ENCODE assay signal across 24 cellular contexts in the genomic region with DNA sequence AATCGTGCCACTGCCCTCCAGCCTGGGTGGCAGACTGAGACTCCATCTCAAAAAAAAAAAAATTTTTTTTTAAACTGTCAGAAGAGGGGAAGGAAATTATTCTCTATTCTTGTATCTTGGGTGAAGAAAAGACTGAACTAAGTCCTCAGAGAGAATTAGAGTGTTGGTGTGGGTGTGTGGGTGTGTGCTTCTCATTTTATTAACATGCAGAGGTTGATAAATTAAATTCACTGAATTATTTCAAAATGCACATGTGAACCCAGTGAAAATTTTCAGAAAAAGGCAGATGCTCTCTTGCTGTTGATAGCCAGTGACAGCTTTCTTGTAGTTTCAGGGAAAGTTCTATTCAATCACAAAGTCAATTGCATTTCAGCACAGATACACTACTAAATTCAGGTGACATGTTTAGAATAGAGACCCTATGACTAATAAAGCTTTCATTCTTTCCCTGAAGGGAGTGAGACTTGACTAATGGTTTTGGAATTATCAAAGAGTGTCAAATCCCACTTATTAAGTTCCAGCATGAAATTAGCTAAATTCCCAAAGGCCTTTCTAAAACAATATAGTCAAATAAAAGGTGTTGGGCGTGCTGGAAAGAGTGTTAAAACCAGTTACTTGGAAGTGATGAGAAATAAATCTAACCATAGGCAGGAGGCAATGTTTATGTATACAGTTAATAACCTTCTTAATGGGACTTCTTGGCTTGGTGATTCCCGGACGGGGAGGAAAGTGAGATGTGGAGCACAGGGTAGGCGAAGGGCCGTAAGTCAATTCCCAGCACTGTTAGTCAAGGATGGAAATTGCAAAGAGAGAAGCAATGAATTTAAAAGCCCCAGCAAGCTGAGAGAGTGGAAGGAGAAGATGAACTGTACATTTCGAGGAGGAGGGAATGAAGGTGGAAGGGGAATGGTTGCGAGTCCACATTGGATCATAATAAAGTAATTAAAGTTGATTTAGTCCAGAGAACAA.
DNase-seq lines count a peak whose midpoint lies in the region; ATAC-seq and TF ChIP-seq lines count a peak whose summit lies in the region.
"Had no signal": no experiment of that assay in that cellular context is flagged by ENCODE, and none has a peak within 500 bp of the region (broad histone marks: within the 10 kb centered on the region; RNA-seq: fewer than 3 reads in every experiment).

No MANE protein-coding gene starts in this region.

- H3K36me3 Mint-ChIP-seq in MCF 10A (ENCODE audit: insufficient read depth, unreplicated experiment) = no peaks in the 10 kb centered on the region
- H3K36me3 Mint-ChIP-seq: natural killer cell had no signal

- peak overlapping the region; percentile 66 for H3K4me2 ChIP-seq in mammary epithelial cell (ENCODE audit: insufficient read depth, low read depth, low read length)

- TF ChIP-seq CTCF in mammary epithelial cell (conservative IDR thresholded peaks at IDR 0.05 in 1 of 2, IDR thresholded peaks at IDR 0.05 in 1 of 2; ENCODE audit: extremely low read depth in 1 of 2, insufficient read depth in 1 of 2, low read depth in 1 of 2, low read length in 2 of 2) (no peak), MCF 10A (IDR thresholded peaks at IDR 0.05; ENCODE audit: unreplicated experiment) (no peak), tibial nerve (IDR thresholded peaks at IDR 0.05) (no peak)

- no peaks in the 10 kb centered on the region for H3K36me3 ChIP-seq in mammary epithelial cell (ENCODE audit: insufficient read depth, low read length)
- no peaks in the 10 kb centered on the region for H3K36me3 ChIP-seq in tibial nerve
- H3K36me3 ChIP-seq: colonic mucosa, HAP-1, spleen, uterus had no signal

- H3K4me1 ChIP-seq in mammary epithelial cell (ENCODE audit: insufficient read depth, low read length) = peaks cover 42% of the 10 kb centered on the region
- peaks cover 0 to 81% (median 15%) of the 10 kb centered on the region in 4 donors for H3K4me1 ChIP-seq in tibial nerve
- H3K4me1 ChIP-seq: colonic mucosa, HAP-1, uterus had no signal

- WGBS in mammary epithelial cell (ENCODE audit: low coverage, missing lambda C conversion rate) = 86% methylated on average over 7 of the region's 8 CpGs
- 88 to 91% methylated on average over 8 of the region's 8 CpGs for WGBS in tibial nerve, 2 donors

- ATAC-seq in GM18517 (IDR thresholded peaks at IDR 0.05; ENCODE audit: unreplicated experiment) = no peak
- ATAC-seq: GM12878, natural killer cell had no signal

- no peak for TF ChIP-seq POLR2A in tibial nerve (IDR thresholded peaks at IDR 0.05)

- intact Hi-C loops in mammary epithelial cell (cut with micrococcal nuclease) (loop anchor here (1.0 kb wide), 1 partner anchor 17 kb away; no protein-coding TSS in a partner anchor), MCF 10A (cut with micrococcal nuclease) (no loop called here)

- H3K27ac ChIP-seq in mammary epithelial cell (ENCODE audit: insufficient read depth, low read depth, low read length) (peak overlapping the region; percentile 70), tibial nerve (peak overlapping the region; percentile 67 to 95 (median 82))
- H3K27ac ChIP-seq: colonic mucosa, spleen, uterus had no signal

- H2AFZ ChIP-seq in mammary epithelial cell (ENCODE audit: low read depth, low read length) = no peak overlapping the region

- no peaks in the 10 kb centered on the region for H3K9me3 Mint-ChIP-seq in MCF 10A (ENCODE audit: unreplicated experiment)
- H3K9me3 Mint-ChIP-seq: natural killer cell had no signal

- no peak for TF ChIP-seq EP300 in tibial nerve (IDR thresholded peaks at IDR 0.05)

- no peaks in the 10 kb centered on the region for H3K27me3 Mint-ChIP-seq in MCF 10A (ENCODE audit: insufficient read depth, unreplicated experiment)

- in situ Hi-C loops in mammary epithelial cell (cut with MboI; ENCODE audit: low sequenced_read_pairs in 2 of 2) = no loop called here

- no peak overlapping the region for H3K27ac Mint-ChIP-seq in MCF 10A (ENCODE audit: low read depth, unreplicated experiment)
- H3K27ac Mint-ChIP-seq: natural killer cell, progenitor cell of endocrine pancreas had no signal

- CTCF ChIA-PET in mammary epithelial cell (lab: Charles Lee; ENCODE audit: low non-redundant PET) (no interaction called here), MCF 10A (lab: Yijun Ruan, JAX) (interaction anchor here (0.6 to 1.9 kb wide), 3 partner anchors 23 to 146 kb away, joined by 3 to 5 read pairs (median 3); no protein-coding TSS in a partner anchor)

- H3K9me3 ChIP-seq in mammary epithelial cell (replicated peaks; ENCODE audit: insufficient read depth, low read length) = no peaks in the 10 kb centered on the region
- no peaks in the 10 kb centered on the region for H3K9me3 ChIP-seq in tibial nerve
- H3K9me3 ChIP-seq: colonic mucosa, HAP-1, spleen, uterus had no signal

- dilution Hi-C loops in mammary epithelial cell (cut with HindIII; ENCODE audit: low sequenced_read_pairs) = no loop called here

- no TSS peak for BruUV-seq in mammary epithelial cell (replicated peaks; lab: Mats Ljungman, UMichigan)
- BruUV-seq in MCF 10A (replicated peaks; lab: Mats Ljungman, UMichigan) = no TSS peak

- POLR2A ChIA-PET in MCF 10A (lab: Yijun Ruan, JAX) = interaction anchor here (0.7 to 2.6 kb wide), 4 partner anchors 17 to 671 kb away, joined by 3 to 8 read pairs (median 4); no protein-coding TSS in a partner anchor

- H3K4me1 Mint-ChIP-seq in MCF 10A (ENCODE audit: insufficient read depth, unreplicated experiment) = peaks cover 20% of the 10 kb centered on the region

- peak; percentile 50 for DNase-seq in mammary epithelial cell
- no peak for DNase-seq in MCF 10A (ENCODE audit: unreplicated experiment)
- DNase-seq in astrocyte of the hippocampus (ENCODE audit: low read depth, low spot score) = peak; percentile 42
- peak; percentile 60 for DNase-seq in kidney glomerular epithelial cell (lab: John Stamatoyannopoulos, UW)
- DNase-seq in tibial nerve (ENCODE audit: low spot score in 2 of 2) = no peak
- no peak for DNase-seq in COLO829 (ENCODE audit: low spot score)
- no peak for DNase-seq in NCI-H1930 (lab: John Stamatoyannopoulos, UW)
- DNase-seq: activated CD4-positive, alpha-beta T cell treated with anti-CD3 and anti-CD28 coated beads, Interleukin-2, amount 50 U/mL, for 4 hours; activated naive CD4-positive, alpha-beta T cell treated with Interleukin-2 at 50 U/mL for 16 hours; aorta; colonic mucosa; KG1; natural killer cell; NCI-H1092 treated with DMSO at 0.1 percent for 48 hours; NCI-H524 treated with DMSO at 0.1 percent for 48 hours; Right ventricle myocardium superior; spleen; stimulated activated CD4-positive, alpha-beta T cell treated with anti-CD3 and anti-CD28 coated beads, Interleukin-4, amount 100 ng/mL, for 4 hours; T-helper 1 cell; uterus had no signal

- no peak overlapping the region for H3K9ac ChIP-seq in mammary epithelial cell (ENCODE audit: insufficient read depth, low read length)

- H3K4me3 ChIP-seq in mammary epithelial cell (replicated peaks in 1 of 3; ENCODE audit: insufficient read depth in 1 of 3, low read depth in 2 of 3, low read length in 3 of 3) (peak overlapping the region in 1 of 3 experiments; percentile 1), tibial nerve (no peak overlapping the region)
- H3K4me3 ChIP-seq: colonic mucosa, GM12878, HAP-1, spleen, uterus had no signal

- H3K79me2 ChIP-seq in mammary epithelial cell (ENCODE audit: insufficient read depth, low read length) = no peaks in the 10 kb centered on the region

- no peak overlapping the region for H3K4me3 Mint-ChIP-seq in MCF 10A (ENCODE audit: unreplicated experiment)
- H3K4me3 Mint-ChIP-seq: natural killer cell had no signal

- H4K20me1 ChIP-seq in mammary epithelial cell (ENCODE audit: insufficient read depth, low read length) = no peaks in the 10 kb centered on the region

- H3K27me3 ChIP-seq in mammary epithelial cell (ENCODE audit: insufficient read depth, low read length) (no peaks in the 10 kb centered on the region), tibial nerve (no peaks in the 10 kb centered on the region)
- H3K27me3 ChIP-seq: colonic mucosa, spleen, uterus had no signal

Comparison
In these comparisons a context has a peak if more than half of its experiments do, and no peak if none do; other contexts are left out.
1. DNase-seq: peak in mammary epithelial cell (single experiment), astrocyte of the hippocampus (single experiment) and kidney glomerular epithelial cell (single experiment); none in MCF 10A (single experiment), tibial nerve (0 of 2), COLO829 (single experiment) and NCI-H1930 (0 of 2).